8 cellular contexts compared by ENCODE assay signal in genomic region chr1:99849413-99849743, GRCh38. TPM values are rescaled to one million over a fixed set of nuclear protein-coding genes. Genes with fewer than 3 reads are reported as not detected.
DNase-seq lines count a peak whose midpoint lies in the region; ATAC-seq, FAIRE-seq and TF ChIP-seq lines count a peak whose summit lies in the region.

No MANE protein-coding gene starts in this region.

- no peaks in the 10 kb centered on the region for H3K9me3 ChIP-seq in A549
- no peaks in the 10 kb centered on the region for H3K9me3 ChIP-seq in adrenal gland (replicated peaks in 1 of 3)
- no peaks in the 10 kb centered on the region for H3K9me3 ChIP-seq in iPS-20b (ENCODE audit: insufficient read depth, low read depth, low read length)

- CTCF ChIA-PET in A549 (lab: Yijun Ruan, JAX): interaction anchor here (1.0 kb wide), 1 partner anchor 63 kb away, joined by 3 read pairs; no protein-coding TSS in a partner anchor

- H3K36me3 Mint-ChIP-seq in stimulated activated memory B cell treated with anti-CD40 and anti-IgM and Interleukin-4, amounts not matched to agents 10 μg/mL and 1 μg/mL and 100 μg/mL, for 72 hours: peaks cover 20% of the 10 kb centered on the region

- H3K4me1 Mint-ChIP-seq in stimulated activated memory B cell treated with anti-CD40 and anti-IgM and Interleukin-4, amounts not matched to agents 10 μg/mL and 1 μg/mL and 100 μg/mL, for 72 hours: peaks cover 37% of the 10 kb centered on the region

- POLR2A ChIA-PET in A549 (lab: Yijun Ruan, JAX): interaction anchor here (1.3 kb wide), 1 partner anchor 121 kb away, joined by 4 read pairs; the partner anchor contains the start of gene SLC35A3

- H3K27ac Mint-ChIP-seq in stimulated activated memory B cell treated with anti-CD40 and anti-IgM and Interleukin-4, amounts not matched to agents 10 μg/mL and 1 μg/mL and 100 μg/mL, for 72 hours: peak overlapping the region; percentile 93

- no peak for TF ChIP-seq CTCF in A549 (IDR thresholded peaks at IDR 0.05)
- no peak for TF ChIP-seq CTCF in adrenal gland (IDR thresholded peaks at IDR 0.05)

- no peak for TF ChIP-seq EP300 in A549 (IDR thresholded peaks at IDR 0.05)

- no peaks in the 10 kb centered on the region for H3K27me3 Mint-ChIP-seq in stimulated activated memory B cell treated with anti-CD40 and anti-IgM and Interleukin-4, amounts not matched to agents 10 μg/mL and 1 μg/mL and 100 μg/mL, for 72 hours

- FAIRE-seq in A549 (lab: Jason Lieb, UNC): no peak

- peak overlapping the region; percentile 94 for H3K4me3 ChIP-seq in A549
- H3K4me3 ChIP-seq in Jurkat, Clone E6-1 (ENCODE audit: low read length): peak overlapping the region; percentile 82
- peak overlapping the region in 3 of 4 donors; percentile 76 to 97 (median 80) for H3K4me3 ChIP-seq in adrenal gland
- H3K4me3 ChIP-seq in iPS-20b (ENCODE audit: low read length): peak overlapping the region; percentile 98

- H3K27ac ChIP-seq in A549 (peak overlapping the region; percentile 78 to 94), adrenal gland (peak overlapping the region in 2 of 5 donors; percentile 84 to 93), iPS-20b (ENCODE audit: low read length) (peak overlapping the region; percentile 43)

- H3K9me3 Mint-ChIP-seq in stimulated activated memory B cell treated with anti-CD40 and anti-IgM and Interleukin-4, amounts not matched to agents 10 μg/mL and 1 μg/mL and 100 μg/mL, for 72 hours: no peaks in the 10 kb centered on the region

- TF ChIP-seq POLR2A in A549 (IDR thresholded peaks at IDR 0.05; ENCODE audit: low read length) (no peak), adrenal gland (IDR thresholded peaks at IDR 0.05) (no peak)

- H3K4me3 Mint-ChIP-seq in stimulated activated memory B cell treated with anti-CD40 and anti-IgM and Interleukin-4, amounts not matched to agents 10 μg/mL and 1 μg/mL and 100 μg/mL, for 72 hours: peak overlapping the region; percentile 91

- no peak for TF ChIP-seq RAD21 in A549 (conservative IDR thresholded peaks at IDR 0.05 in 1 of 2, IDR thresholded peaks at IDR 0.05 in 1 of 2)

- ATAC-seq in A549: peak; percentile 23 to 51; a peak in 5 of 6 replicates
- peak; percentile 7 for ATAC-seq in GM19023 (IDR thresholded peaks at IDR 0.05; ENCODE audit: unreplicated experiment)
- peak; percentile 1 for ATAC-seq in stimulated activated memory B cell treated with anti-CD40 and anti-IgM and Interleukin-4, amounts not matched to agents 10 μg/mL and 1 μg/mL and 100 μg/mL, for 72 hours

- H3K4me1 ChIP-seq in A549 (peaks cover 8% of the 10 kb centered on the region; the same call in 1 of the 3 replicates), adrenal gland (replicated peaks in 1 of 2) (peaks cover 8 to 19% of the 10 kb centered on the region in 2 donors), iPS-20b (ENCODE audit: insufficient read depth, low read length) (peaks cover 4% of the 10 kb centered on the region; the same call in 1 of the 2 replicates)

- intact Hi-C loops in adrenal gland (cut with DNase I): no loop called here

- H3K4me2 ChIP-seq in A549: peak overlapping the region; percentile 76

- H3K9ac ChIP-seq in iPS-20b (ENCODE audit: low read depth, low read length): peak overlapping the region; percentile 93

- H3K27me3 ChIP-seq in adrenal gland: no peaks in the 10 kb centered on the region
- no peaks in the 10 kb centered on the region for H3K27me3 ChIP-seq in iPS-20b (ENCODE audit: insufficient read depth, low read length)

- DNase-seq in A549 (ENCODE audit: low read depth in 1 of 2, low spot score in 1 of 2): peak in 1 of 2 experiments; percentile 14
- DNase-seq in Jurkat, Clone E6-1 (ENCODE audit: low read depth, low spot score): no peak
- peak in 2 of 7 donors; percentile 16 to 21 for DNase-seq in adrenal gland
- DNase-seq in NCI-H2081 treated with DMSO at 0.1 percent for 48 hours (lab: John Stamatoyannopoulos, UW): no peak
- no peak for DNase-seq in NCI-H128 (lab: John Stamatoyannopoulos, UW; ENCODE audit: unreplicated experiment)

- 69% methylated on average over 5 of the region's 6 CpGs for WGBS in A549 (ENCODE audit: missing lambda C conversion rate)
- WGBS in adrenal gland, 4 donors: 57 to 68% (median 60%) methylated on average over 6 of the region's 6 CpGs

- H3K36me3 ChIP-seq in adrenal gland (replicated peaks in 1 of 2) (no peaks in the 10 kb centered on the region), iPS-20b (ENCODE audit: insufficient read depth, low read depth, low read length) (peaks cover 8% of the 10 kb centered on the region)

TF ChIP-seq in A549, 52 proteins besides CTCF, POLR2A, EP300 and RAD21:
- no peak for TF ChIP-seq RCOR1 (IDR thresholded peaks at IDR 0.05; ENCODE audit: low read depth, low read length)
- TF ChIP-seq HES2 (IDR thresholded peaks at IDR 0.05): no peak
- no peak for TF ChIP-seq E2F6 (IDR thresholded peaks at IDR 0.05; ENCODE audit: borderline replicate concordance, low read depth)
- TF ChIP-seq NFE2L2 (conservative IDR thresholded peaks at IDR 0.05; ENCODE audit: low read length): no peak
- TF ChIP-seq ZNF302 (CRISPR knock-in tag; IDR thresholded peaks at IDR 0.05): no peak
- no peak for TF ChIP-seq REST (IDR thresholded peaks at IDR 0.05)
- no peak for TF ChIP-seq ZSCAN20 (CRISPR knock-in tag; IDR thresholded peaks at IDR 0.05)
- TF ChIP-seq SMC3 (IDR thresholded peaks at IDR 0.05): no peak
- TF ChIP-seq FOXS1 (CRISPR knock-in tag; IDR thresholded peaks at IDR 0.05): no peak
- TF ChIP-seq CHD4 (IDR thresholded peaks at IDR 0.05; ENCODE audit: borderline replicate concordance): no peak
- TF ChIP-seq ZC3H11A (IDR thresholded peaks at IDR 0.05): no peak
- no peak for TF ChIP-seq NR3C1 (IDR thresholded peaks at IDR 0.05)
- TF ChIP-seq POLR2AphosphoS2 (conservative IDR thresholded peaks at IDR 0.05; ENCODE audit: low read length): no peak
- no peak for TF ChIP-seq HOXB13 (CRISPR knock-in tag; IDR thresholded peaks at IDR 0.05; ENCODE audit: low read depth)
- no peak for TF ChIP-seq EHF (CRISPR knock-in tag; IDR thresholded peaks at IDR 0.05)
- no peak for TF ChIP-seq BCL3 (IDR thresholded peaks at IDR 0.05)
- no peak for TF ChIP-seq FOSL2 (IDR thresholded peaks at IDR 0.05)
- no peak for TF ChIP-seq FOSL2 (CRISPR knock-in tag; IDR thresholded peaks at IDR 0.05)
- no peak for TF ChIP-seq KDM1A (IDR thresholded peaks at IDR 0.05; ENCODE audit: low read depth)
- TF ChIP-seq ZFP36 (IDR thresholded peaks at IDR 0.05; ENCODE audit: borderline replicate concordance, partially characterized antibody): no peak
- no peak for TF ChIP-seq HOXB5 (CRISPR knock-in tag; IDR thresholded peaks at IDR 0.05)

RNA-seq across cellular contexts. Expression of gene AGL, which starts 0.8 kb away (rescaled TPM):
- polyA plus RNA-seq in A549 (2011; rRNA removed) (7.0 and 7.4 TPM in 2 replicates), A549 (2017; fragmentation: RNase III; extraction: RNeasy Plus Mini Kit Qiagen cat#74134 plus additional on column Dnase treatment) (4.9 to 5.7 TPM (median 5.5 TPM) in 3 replicates), adrenal gland (10 to 100 TPM in 1 of 3 donors, 1 to 10 TPM in 2; 4.5 to 11.5 (median 6.1) TPM)
- polyA plus RNA-seq in A549 (2012; cell fraction: cytosol; rRNA removed): 0.86 and 0.91 TPM in 2 replicates
- 1.00 and 1.4 TPM in 2 replicates for polyA plus RNA-seq in A549 (2012; cell fraction: nucleus; rRNA removed)
- 5.0 and 5.6 TPM in 2 replicates for polyA minus RNA-seq in A549 (2011; rRNA and poly(A)+ RNA removed)
- polyA plus RNA-seq in Jurkat, Clone E6-1 (2012; ENCODE audit: insufficient read depth, insufficient read length): 11.1 TPM
- total RNA-seq in adrenal gland: 10 to 100 TPM; 11.4 to 22.5 (median 16.7) TPM
